Comparison of ENCODE assay signal across 22 cellular contexts in genomic region chr12:128905003-128905544, GRCh38. TPM values are rescaled to one million over a fixed set of nuclear protein-coding genes. Genes with fewer than 3 reads are reported as not detected.
DNase-seq lines count a peak whose midpoint lies in the region; ATAC-seq, FAIRE-seq and TF ChIP-seq lines count a peak whose summit lies in the region.
"Had no signal": no experiment of that assay in that cellular context is flagged by ENCODE, and none has a peak within 500 bp of the region (broad histone marks: within the 10 kb centered on the region; RNA-seq: fewer than 3 reads in every experiment).

No MANE protein-coding gene starts in this region.

- H3K56ac ChIP-seq in H9 (ENCODE audit: insufficient read length, low read depth, low read length), result peak overlapping the region; percentile 73

- CTCF ChIA-PET in K562 (lab: Yijun Ruan, JAX; ENCODE audit: low intra/inter-chr PET ratio), result no interaction called here

- H3K14ac ChIP-seq in H9 (ENCODE audit: insufficient read depth, low read length), result no peak overlapping the region; the same call in 1 of the 2 replicates

- WGBS in H9 (ENCODE audit: extremely low coverage, insufficient read length, low lambda C conversion rate), result no CpG with 5 or more reads among the region's 13 CpGs
- WGBS in K562 (ENCODE audit: insufficient coverage, low coverage, missing lambda C conversion rate), result 3% methylated on average over 13 of the region's 13 CpGs
- 43 to 50% methylated on average over 13 of the region's 13 CpGs for WGBS in pancreas, 2 donors

- H3K9me1 ChIP-seq in K562 (ENCODE audit: control insufficient read depth, insufficient read depth, low read length), result no peaks in the 10 kb centered on the region

- no peak overlapping the region for H3K4me2 ChIP-seq in H9 (ENCODE audit: insufficient read depth, insufficient read length, low read length)
- no peak overlapping the region for H3K4me2 ChIP-seq in K562 (ENCODE audit: insufficient read depth, low read length)
- H3K4me2 ChIP-seq: PC-9 had no signal

- H3K36me3 Mint-ChIP-seq in H9 (ENCODE audit: insufficient read depth in 1 of 3, low read depth in 3 of 3), result no peaks in the 10 kb centered on the region
- H3K36me3 Mint-ChIP-seq: CD8-positive, alpha-beta T cell had no signal

- no peaks in the 10 kb centered on the region for H4K20me1 ChIP-seq in H9 (ENCODE audit: control insufficient read depth, insufficient read depth, insufficient read length)
- no peaks in the 10 kb centered on the region for H4K20me1 ChIP-seq in K562 (replicated peaks; ENCODE audit: control insufficient read depth, insufficient read depth, low read length)

- H3K4me1 ChIP-seq in H9 (ENCODE audit: insufficient read depth, low read length) (no peaks in the 10 kb centered on the region), K562 (replicated peaks in 1 of 2; ENCODE audit: control insufficient read depth in 2 of 2, insufficient read depth in 2 of 2, low read length in 2 of 2) (no peaks in the 10 kb centered on the region), left lung (no peaks in the 10 kb centered on the region), pancreas (peaks cover 0 to 8% (median 5%) of the 10 kb centered on the region in 3 donors), foreskin keratinocyte (no peaks in the 10 kb centered on the region)
- H3K4me1 ChIP-seq: SJCRH30 had no signal

- H3K79me1 ChIP-seq in H9 (ENCODE audit: insufficient read depth, low read depth, low read length, poor library complexity, severe bottlenecking), result no peaks in the 10 kb centered on the region

- no peak overlapping the region for H2AK5ac ChIP-seq in H9 (ENCODE audit: insufficient read length, low read length)

- H3K27me3 ChIP-seq in H9 (ENCODE audit: insufficient read depth, low read length) (no peaks in the 10 kb centered on the region), K562 (ENCODE audit: control insufficient read depth in 2 of 2, insufficient read depth in 2 of 2, low read length in 2 of 2) (peaks cover 8 to 23% of the 10 kb centered on the region in 2 experiments; a peak in 4 of 5 replicates), left lung (no peaks in the 10 kb centered on the region), pancreas (peaks cover 0 to 43% (median 2%) of the 10 kb centered on the region in 4 donors), foreskin keratinocyte (no peaks in the 10 kb centered on the region)
- H3K27me3 ChIP-seq: SJCRH30 had no signal

- H2BK120ac ChIP-seq in H9 (ENCODE audit: low read depth, low read length, poor library complexity, severe bottlenecking), result no peak overlapping the region

- H2BK12ac ChIP-seq in H9 (ENCODE audit: insufficient read length, low read depth, low read length), result no peak overlapping the region

- H4K5ac ChIP-seq in H9 (ENCODE audit: insufficient read length, low read depth, low read length), result no peak overlapping the region

- TF ChIP-seq EP300 in K562 (IDR thresholded peaks at IDR 0.05; ENCODE audit: low read length), result no peak

- H3K23me2 ChIP-seq in H9 (ENCODE audit: insufficient read length, low read depth, low read length, poor library complexity, severe bottlenecking), result no peaks in the 10 kb centered on the region

- intact Hi-C loops in K562 (cut with micrococcal nuclease), result no loop called here
- intact Hi-C loops in left lung (cut with DNase I), result no loop called here
- intact Hi-C loops in pancreas (cut with DNase I), result no loop called here

- H3K79me2 ChIP-seq in H9 (ENCODE audit: insufficient read depth, low read length) (no peaks in the 10 kb centered on the region), K562 (ENCODE audit: control insufficient read depth, insufficient read depth, low read length) (no peaks in the 10 kb centered on the region)

- peak overlapping the region; percentile 58 for H3K18ac ChIP-seq in H9 (ENCODE audit: insufficient read length, low read depth, low read length)

- no peak overlapping the region for H2BK5ac ChIP-seq in H9 (ENCODE audit: insufficient read length, low read length)

- H3K27me3 Mint-ChIP-seq in H9 (ENCODE audit: low read depth), result peaks cover 2% of the 10 kb centered on the region; the same call in 1 of the 2 replicates

- H4K91ac ChIP-seq in H9 (ENCODE audit: insufficient read length, low read depth, low read length), result no peak overlapping the region

- no peak overlapping the region for H3K9ac ChIP-seq in H9 (ENCODE audit: extremely low read depth, insufficient read length, low read length)
- no peak overlapping the region for H3K9ac ChIP-seq in K562 (ENCODE audit: insufficient read depth in 1 of 2, low read depth in 2 of 2, low read length in 2 of 2)

- FAIRE-seq in K562 (lab: Jason Lieb, UNC) (no peak), pancreas (lab: Jason Lieb, UNC) (no peak)
- FAIRE-seq: GM19239, H1 had no signal

- H2AFZ ChIP-seq in H9 (ENCODE audit: low read length) (no peak overlapping the region), K562 (ENCODE audit: low read depth, low read length) (no peak overlapping the region)
- H2AFZ ChIP-seq: PC-9 had no signal

- H2BK15ac ChIP-seq in H9 (ENCODE audit: low read depth, low read length), result no peak overlapping the region

- no peak overlapping the region for H2BK20ac ChIP-seq in H9 (ENCODE audit: low read depth, low read length, poor library complexity, severe bottlenecking)

- no peak for TF ChIP-seq POLR2A in K562 (conservative IDR thresholded peaks at IDR 0.05)

- no peak overlapping the region for H3K4me3 ChIP-seq in K562
- H3K4me3 ChIP-seq in left lung, result no peak overlapping the region
- no peak overlapping the region for H3K4me3 ChIP-seq in pancreas
- H3K4me3 ChIP-seq: PC-9, SJCRH30 had no signal

- H3K36me3 ChIP-seq in K562 (ENCODE audit: control insufficient read depth, insufficient read depth, low read length) (no peaks in the 10 kb centered on the region), left lung (peaks cover 0 to 3% of the 10 kb centered on the region in 2 donors), pancreas (no peaks in the 10 kb centered on the region)
- H3K36me3 ChIP-seq: SJCRH30 had no signal

- POLR2A ChIA-PET in K562 (lab: Yijun Ruan, JAX), result interaction anchor here (0.5 kb wide), 1 partner anchor 42 kb away, joined by 3 read pairs; no protein-coding TSS in a partner anchor

- H4K8ac ChIP-seq in H9 (replicated peaks; ENCODE audit: insufficient read length, low read depth, low read length), result no peak overlapping the region

- no peak overlapping the region for H3K23ac ChIP-seq in H9 (ENCODE audit: insufficient read length, low read depth, low read length)

- no peak overlapping the region for H3K4me3 Mint-ChIP-seq in H9
- H3K4me3 Mint-ChIP-seq: CD8-positive, alpha-beta T cell had no signal

- DNase-seq in H9 (no peak), K562 (ENCODE audit: extremely low read depth in 1 of 4, low spot score in 3 of 4) (no peak), left lung (no peak), pancreas (no peak), HUDEP-2 (lab: John Stamatoyannopoulos, UW; ENCODE audit: unreplicated experiment in 76 of 76) (no peak), foreskin keratinocyte (no peak)
- no peak for DNase-seq in effector CD4-positive, alpha-beta T cell
- DNase-seq: 8988T; AML-193; C1 segment of cervical spinal cord; CD8-positive, alpha-beta T cell; GF-D8; KG1; NCI-H1092; NCI-H1436; NCI-H1930; PC-9; SJCRH30 had no signal

- peaks cover 0 to 6% of the 10 kb centered on the region in 2 experiments; a peak in 2 of 4 replicates for H3K4me1 Mint-ChIP-seq in H9

- in situ Hi-C loops in K562 (cut with MboI), result no loop called here

- TF ChIP-seq CTCF in H9 (conservative IDR thresholded peaks at IDR 0.05) (no peak), K562 (IDR thresholded peaks at IDR 0.05 in 2 of 3, conservative IDR thresholded peaks at IDR 0.05 in 1 of 3; ENCODE audit: insufficient read depth in 2 of 3, low read depth in 1 of 3, low read length in 3 of 3) (no peak), left lung (IDR thresholded peaks at IDR 0.05) (no peak), pancreas (IDR thresholded peaks at IDR 0.05) (no peak), foreskin keratinocyte (conservative IDR thresholded peaks at IDR 0.05) (no peak)

- H3K9me3 ChIP-seq in H9 (ENCODE audit: control insufficient read depth, low read depth, low read length) (no peaks in the 10 kb centered on the region), K562 (replicated peaks; ENCODE audit: control insufficient read depth, insufficient read depth, low read depth, low read length) (no peaks in the 10 kb centered on the region), left lung (no peaks in the 10 kb centered on the region), pancreas (no peaks in the 10 kb centered on the region)
- H3K9me3 ChIP-seq: SJCRH30 had no signal

- H3K27ac Mint-ChIP-seq in H9, result no peak overlapping the region
- H3K27ac Mint-ChIP-seq: CD8-positive, alpha-beta T cell had no signal

- no peaks in the 10 kb centered on the region for H3K9me3 Mint-ChIP-seq in H9
- H3K9me3 Mint-ChIP-seq: CD8-positive, alpha-beta T cell had no signal

- no peak for TF ChIP-seq RAD21 in K562 (CRISPR knock-in tag; conservative IDR thresholded peaks at IDR 0.05 in 1 of 2, IDR thresholded peaks at IDR 0.05 in 1 of 2)

- BruUV-seq in K562 (replicated peaks; lab: Mats Ljungman, UMichigan), result no TSS peak

- H3K27ac ChIP-seq in H9 (ENCODE audit: insufficient read length, low read depth, low read length) (no peak overlapping the region), K562 (ENCODE audit: extremely low read depth, low read depth, low read length) (no peak overlapping the region), left lung (no peak overlapping the region), pancreas (no peak overlapping the region), foreskin keratinocyte (no peak overlapping the region)
- H3K27ac ChIP-seq: PC-9, SJCRH30 had no signal

- ATAC-seq in K562 (no peak; the same call in 2 of the 3 replicates), left lung (peak; percentile 52), pancreas (peak in 3 of 4 donors; percentile 36 to 64 (median 38)), foreskin keratinocyte (no peak)
- ATAC-seq: CD8-positive, alpha-beta T cell had no signal

- H3K4ac ChIP-seq in H9 (ENCODE audit: low read depth, low read length), result no peak overlapping the region

- H3T11ph ChIP-seq in H9 (ENCODE audit: low read length), result no peak overlapping the region

RNA-seq across cellular contexts. Expression of gene GLT1D1, which starts 51.8 kb away (rescaled TPM):
- total RNA-seq in H9 (2021), result 6.7 and 7.0 TPM in 2 replicates
- not detected in 2 replicates for total RNA-seq in K562 (2011; cell fraction: chromatin; rRNA removed; ENCODE audit: low replicate concordance)
- total RNA-seq in K562 (2011; cell fraction: nucleolus; rRNA removed), result not detected in 2 replicates
- not detected in 2 replicates for total RNA-seq in K562 (2011; cell fraction: nucleoplasm; rRNA removed)
- not detected in 2 replicates for total RNA-seq in K562 (2014; rRNA removed)
- total RNA-seq in K562 (2014; rRNA removed; fragmentation: Illumina TruSeq; extraction: Trizol), result not detected in 2 replicates
- not detected in 2 replicates for total RNA-seq in K562 (2015; rRNA removed; fragmentation: Illumina TruSeq; extraction: Trizol)
- 0.04 and 0.07 TPM in 2 replicates for total RNA-seq in K562 (2021)
- polyA plus RNA-seq in K562 (2011; rRNA removed), result not detected in 2 replicates
- polyA plus RNA-seq in K562 (2011; cell fraction: cytosol; rRNA removed), result not detected in 2 replicates
- not detected in 2 replicates for polyA plus RNA-seq in K562 (2011; cell fraction: nucleus; rRNA removed)
- polyA plus RNA-seq in K562 (2012), result 0.04 TPM in 1 of 2 replicates, not detected in the other
- polyA plus RNA-seq in K562 (2014; fragmentation: Illumina TruSeq; extraction: Trizol), result not detected in 2 replicates
- polyA plus RNA-seq in K562 (2014; fragmentation: Nextera tagmentation; extraction: Ambion mirVana), result not detected
- polyA plus RNA-seq in K562 (2014; rRNA removed), result not detected in 2 replicates
- polyA minus RNA-seq in K562 (2011; rRNA and poly(A)+ RNA removed), result not detected in 2 replicates
- not detected in 2 replicates for polyA minus RNA-seq in K562 (2011; cell fraction: cytosol; rRNA and poly(A)+ RNA removed)
- polyA minus RNA-seq in K562 (2011; cell fraction: nucleus; rRNA and poly(A)+ RNA removed), result not detected in 2 replicates
- 10 to 100 TPM in 1 of 2 donors, 1 to 10 TPM in 1; 1.0 to 17.6 TPM for total RNA-seq in left lung
- total RNA-seq in pancreas, result under 1 TPM; 0.12 to 0.95 (median 0.26) TPM
- polyA plus RNA-seq in pancreas, result 1 to 10 TPM in 1 of 2 donors, under 1 TPM in 1; 0.27 to 1.3 TPM
- total RNA-seq in foreskin keratinocyte, result not detected in 2 replicates
- polyA plus RNA-seq in foreskin keratinocyte, result not detected in 2 replicates
- total RNA-seq: CD8-positive, alpha-beta T cell; NCI-H460; PC-9 had no signal
- polyA plus RNA-seq: AG04450 had no signal

Comparison
In these comparisons a context has a peak if more than half of its experiments do, and no peak if none do; other contexts are left out.
1. ATAC-seq: peak in left lung (single experiment) and pancreas (3 of 4); none in K562 (single experiment) and foreskin keratinocyte (single experiment).